ENCODE assay signal across 8 cellular contexts in genomic region chr2:230617256-230617706, GRCh38.
DNase-seq lines count a peak whose midpoint lies in the region; ATAC-seq and TF ChIP-seq lines count a peak whose summit lies in the region.
"Not testable (repeated sequence)": the region's sequence is repeated elsewhere in the genome, so short reads cannot be mapped to it uniquely, and the experiment has no call there.

No MANE protein-coding gene starts in this region.

- ATAC-seq in HCT116, result peak; percentile 79
- ATAC-seq in Panc1, result peak; percentile 86

- peaks cover 27 to 42% of the 10 kb centered on the region in 2 experiments for H3K4me1 ChIP-seq in HCT116 (ENCODE audit: control insufficient read depth in 1 of 2, insufficient read depth in 2 of 2, low read length in 2 of 2)
- H3K4me1 ChIP-seq in Panc1 (ENCODE audit: control insufficient read depth, insufficient read depth, low read length); colonic mucosa; mucosa of rectum (ENCODE audit: control insufficient read depth in 2 of 2, insufficient read depth in 2 of 2, low read length in 2 of 2): not testable (repeated sequence)

- not testable (repeated sequence) for H3K27me3 ChIP-seq in HCT116 (ENCODE audit: insufficient read depth, low read length); Panc1 (ENCODE audit: control insufficient read depth, insufficient read depth, low read length); colonic mucosa; mucosa of rectum (ENCODE audit: control insufficient read depth in 2 of 2, insufficient read depth in 2 of 2, low read length in 2 of 2)

- CTCF ChIA-PET in HCT116 (lab: Charles Lee), result interaction anchor here (3.2 kb wide), 1 partner anchor 181 kb away, joined by 9 read pairs; no protein-coding TSS in a partner anchor
- CTCF ChIA-PET in Panc1 (lab: Charles Lee), result not testable (repeated sequence)

- POLR2A ChIA-PET in HCT116 (lab: Charles Lee); Panc1 (lab: Charles Lee): not testable (repeated sequence)

- H3K4me3 Mint-ChIP-seq in activated T-cell treated with anti-CD3 and anti-CD28 coated beads, Interleukin-2, amount 50 U/mL, for 24 hours, result not testable (repeated sequence)

- intact Hi-C loops in HCT116 (cut with micrococcal nuclease), result loop anchor here (10.0 kb wide), 1 partner anchor 98 kb away; the partner anchor contains the start of gene CAB39
- intact Hi-C loops in Panc1 (cut with micrococcal nuclease; ENCODE audit: unreplicated experiment), result loop anchor here (5.0 to 10.0 kb wide), 2 partner anchors 180 to 442 kb away; no protein-coding TSS in a partner anchor
- intact Hi-C loops in colonic mucosa (cut with DNase I), result not testable (repeated sequence)

- not testable (repeated sequence) for H3K9me3 ChIP-seq in HCT116 (ENCODE audit: control insufficient read depth in 1 of 2, insufficient read depth in 1 of 2, low read depth in 1 of 2, low read length in 2 of 2); Panc1 (ENCODE audit: control insufficient read depth, insufficient read depth, low read depth, low read length); colonic mucosa; mucosa of rectum (ENCODE audit: control insufficient read depth in 2 of 2, low read length in 2 of 2)

- RAD21 ChIA-PET in HCT116 (lab: Charles Lee; ENCODE audit: low non-redundant PET in 1 of 2, low total read pairs in 2 of 2, uncharacterized antibody in 2 of 2, unreplicated experiment in 2 of 2), result not testable (repeated sequence)

- TF ChIP-seq RAD21 in HCT116 (IDR thresholded peaks at IDR 0.05; ENCODE audit: low read depth), result peak; percentile 14; the same call in 1 of the 2 replicates

- peak overlapping the region; percentile 65 for H3K4me2 ChIP-seq in HCT116 (ENCODE audit: low read length)

- H3K79me2 ChIP-seq in HCT116 (ENCODE audit: insufficient read depth, low read length), result not testable (repeated sequence)

- BruUV-seq in HCT116 (replicated peaks; lab: Mats Ljungman, UMichigan); Panc1 (replicated peaks; lab: Mats Ljungman, UMichigan): not testable (repeated sequence)

- H3K9ac ChIP-seq in HCT116 (ENCODE audit: low read length), result peak overlapping the region; percentile 39
- H3K9ac ChIP-seq in colonic mucosa (ENCODE audit: low read depth in 2 of 2, low read length in 2 of 2); mucosa of rectum (ENCODE audit: low read depth in 1 of 2, low read length in 2 of 2): not testable (repeated sequence)

- H3K27ac Mint-ChIP-seq in activated T-cell treated with anti-CD3 and anti-CD28 coated beads, Interleukin-2, amount 50 U/mL, for 24 hours, result peak overlapping the region; percentile 44

- H3K4me3 ChIP-seq in HCT116 (replicated peaks in 1 of 2; ENCODE audit: low read depth in 1 of 2, low read length in 2 of 2), result peak overlapping the region in 1 of 2 experiments; percentile 10; a peak in 2 of 4 replicates
- not testable (repeated sequence) for H3K4me3 ChIP-seq in Panc1 (ENCODE audit: low read depth in 2 of 2, low read length in 2 of 2); colonic mucosa; fibroblast of villous mesenchyme (ENCODE audit: low read depth, low read length); mucosa of rectum (ENCODE audit: low read length in 2 of 2)

- not testable (repeated sequence) for TF ChIP-seq POLR2A in HCT116 (IDR thresholded peaks at IDR 0.05; ENCODE audit: borderline replicate concordance, extremely low read depth, insufficient read depth, insufficient read length)

- not testable (repeated sequence) for H3K36me3 ChIP-seq in HCT116 (ENCODE audit: control insufficient read depth in 1 of 2, insufficient read depth in 2 of 2, low read length in 2 of 2); Panc1 (ENCODE audit: control insufficient read depth, insufficient read depth, low read length); colonic mucosa; mucosa of rectum (ENCODE audit: control insufficient read depth in 2 of 2, insufficient read depth in 2 of 2, low read length in 2 of 2)

- H3K9me3 Mint-ChIP-seq in activated T-cell treated with anti-CD3 and anti-CD28 coated beads, Interleukin-2, amount 50 U/mL, for 24 hours, result not testable (repeated sequence)

- not testable (repeated sequence) for H4K20me1 ChIP-seq in HCT116 (ENCODE audit: insufficient read depth)

- H3K27me3 Mint-ChIP-seq in activated T-cell treated with anti-CD3 and anti-CD28 coated beads, Interleukin-2, amount 50 U/mL, for 24 hours, result not testable (repeated sequence)

- H3K27ac ChIP-seq in HCT116 (ENCODE audit: low read depth, low read length), result peak overlapping the region; percentile 89
- not testable (repeated sequence) for H3K27ac ChIP-seq in Panc1 (ENCODE audit: low read length)
- peak overlapping the region; percentile 5 for H3K27ac ChIP-seq in colonic mucosa
- H3K27ac ChIP-seq in mucosa of rectum (ENCODE audit: low read depth in 2 of 2, low read length in 2 of 2), result peak overlapping the region; percentile 31 to 32

- peak overlapping the region; percentile 20 for H2AFZ ChIP-seq in HCT116 (ENCODE audit: low read depth, low read length, poor library complexity, severe bottlenecking)

- DNase-seq in AG20443 (ENCODE audit: low spot score) (peak; percentile 68), HCT116 (ENCODE audit: low read depth, low spot score) (peak; percentile 44), Panc1 (ENCODE audit: low read depth, low spot score) (peak; percentile 24), colonic mucosa (peak; percentile 39), fibroblast of villous mesenchyme (ENCODE audit: low read depth) (peak; percentile 82), stromal cell of bone marrow (ENCODE audit: low read depth) (peak; percentile 60)
- DNase-seq in activated T-cell treated with anti-CD3 and anti-CD28 coated beads, Interleukin-2, amount 50 U/mL, for 24 hours, result peak; percentile 25

- H3K36me3 Mint-ChIP-seq in activated T-cell treated with anti-CD3 and anti-CD28 coated beads, Interleukin-2, amount 50 U/mL, for 24 hours (ENCODE audit: low read depth), result not testable (repeated sequence)

- TF ChIP-seq CTCF in HCT116 (IDR thresholded peaks at IDR 0.05 in 2 of 3, conservative IDR thresholded peaks at IDR 0.05 in 1 of 3; ENCODE audit: borderline replicate concordance in 1 of 3, insufficient read depth in 1 of 3, low read depth in 2 of 3, low read length in 2 of 3); Panc1 (IDR thresholded peaks at IDR 0.05); colonic mucosa (IDR thresholded peaks at IDR 0.05); fibroblast of villous mesenchyme (IDR thresholded peaks at IDR 0.05; ENCODE audit: insufficient read depth, low read depth, low read length): not testable (repeated sequence)

- H3K9me2 ChIP-seq in HCT116 (ENCODE audit: insufficient read depth), result not testable (repeated sequence)

- peaks cover 24% of the 10 kb centered on the region for H3K4me1 Mint-ChIP-seq in activated T-cell treated with anti-CD3 and anti-CD28 coated beads, Interleukin-2, amount 50 U/mL, for 24 hours (ENCODE audit: low read depth)

- in situ Hi-C loops in Panc1 (cut with HindIII; ENCODE audit: low pct_unique_long_range_greater_than_20kb, low sequenced_read_pairs), result not testable (repeated sequence)

TF ChIP-seq in HCT116, 20 proteins besides CTCF, POLR2A, EP300 and RAD21:
- TF ChIP-seq SRF (IDR thresholded peaks at IDR 0.05; ENCODE audit: low read depth), result 0 out of 2 replicates have a peak, but pooled peaks have one; percentile 13
- peak; percentile 13; the same call in 1 of the 2 replicates for TF ChIP-seq EGR1 (IDR thresholded peaks at IDR 0.05; ENCODE audit: low read depth)
- peak; percentile 41; the same call in 1 of the 2 replicates for TF ChIP-seq CEBPB (IDR thresholded peaks at IDR 0.05; ENCODE audit: low read depth)
- TF ChIP-seq CBX3 (IDR thresholded peaks at IDR 0.05; ENCODE audit: low read depth), result peak; percentile 72
- TF ChIP-seq SP1 (IDR thresholded peaks at IDR 0.05; ENCODE audit: low read depth), result peak; percentile 63
- TF ChIP-seq, protein P1, sequence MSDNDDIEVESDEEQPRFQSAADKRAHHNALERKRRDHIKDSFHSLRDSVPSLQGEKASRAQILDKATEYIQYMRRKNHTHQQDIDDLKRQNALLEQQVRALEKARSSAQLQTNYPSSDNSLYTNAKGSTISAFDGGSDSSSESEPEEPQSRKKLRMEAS (IDR thresholded peaks at IDR 0.05), result peak; percentile 41; the same call in 1 of the 2 replicates
- peak; percentile 69 for TF ChIP-seq FOSL1 (IDR thresholded peaks at IDR 0.05; ENCODE audit: low read depth)
- peak; percentile 50 for TF ChIP-seq JUND (IDR thresholded peaks at IDR 0.05)

Comparison
In these comparisons a context has a peak if more than half of its experiments do, and no peak if none do; other contexts are left out.
1. DNase-seq: peak in every context shown above with its lines; median percentile 82 in fibroblast of villous mesenchyme; 68 in AG20443; 60 in stromal cell of bone marrow; 44 in HCT116; 39 in colonic mucosa; 25 in activated T-cell treated with anti-CD3 and anti-CD28 coated beads, Interleukin-2, amount 50 U/mL, for 24 hours; 24 in Panc1.